In the genomic region with DNA sequence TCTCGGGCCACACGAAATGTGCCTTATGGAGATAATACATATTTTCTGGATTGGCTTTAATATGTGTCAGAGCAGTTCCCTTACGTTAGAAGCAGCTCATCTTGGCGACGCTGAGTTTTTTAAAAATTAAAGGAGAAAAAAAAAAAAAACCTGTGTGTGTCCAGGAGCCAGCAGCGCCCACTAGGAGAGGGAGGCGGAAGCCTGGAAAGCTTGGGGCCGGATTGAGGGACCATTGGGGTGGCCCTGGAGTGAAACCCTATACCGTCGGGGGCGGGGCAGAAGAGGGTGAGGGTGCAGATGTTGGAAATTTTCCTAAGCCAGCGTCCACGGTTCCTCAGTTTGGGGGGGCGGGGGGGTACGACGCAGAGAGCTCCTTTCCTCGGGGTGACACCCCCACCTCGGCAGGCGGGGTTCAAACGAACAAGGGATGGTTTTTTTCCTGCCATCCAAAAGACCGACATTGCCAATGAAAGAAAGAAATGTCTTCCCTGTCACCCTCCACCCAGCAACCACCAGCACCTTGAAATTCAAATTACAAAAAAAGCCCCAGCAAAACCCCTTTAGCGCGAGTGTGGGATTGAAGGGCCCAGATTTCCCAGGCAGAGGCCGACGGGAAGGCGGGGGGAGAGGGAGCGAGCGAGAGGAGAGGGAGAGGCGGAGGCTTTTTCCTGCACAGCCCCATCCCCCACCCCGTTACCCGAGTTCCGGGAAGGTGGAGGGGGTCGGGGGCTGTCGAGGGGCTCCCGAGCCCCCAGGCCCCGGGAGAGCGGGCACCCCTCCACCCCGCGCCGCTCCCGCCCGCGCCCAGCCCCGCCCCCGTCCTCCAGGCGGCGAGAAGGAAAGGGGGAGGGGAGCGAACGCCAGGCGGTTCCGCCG, we compare ENCODE assay signal across 1 cellular context.
TF ChIP-seq lines count a peak whose summit lies in the region.

No MANE protein-coding gene starts in this region.

TF ChIP-seq in HEK293, 187 proteins besides CTCF, POLR2A, EP300 and RAD21 (continued from another document and continues in another):
- TF ChIP-seq, protein P1, sequence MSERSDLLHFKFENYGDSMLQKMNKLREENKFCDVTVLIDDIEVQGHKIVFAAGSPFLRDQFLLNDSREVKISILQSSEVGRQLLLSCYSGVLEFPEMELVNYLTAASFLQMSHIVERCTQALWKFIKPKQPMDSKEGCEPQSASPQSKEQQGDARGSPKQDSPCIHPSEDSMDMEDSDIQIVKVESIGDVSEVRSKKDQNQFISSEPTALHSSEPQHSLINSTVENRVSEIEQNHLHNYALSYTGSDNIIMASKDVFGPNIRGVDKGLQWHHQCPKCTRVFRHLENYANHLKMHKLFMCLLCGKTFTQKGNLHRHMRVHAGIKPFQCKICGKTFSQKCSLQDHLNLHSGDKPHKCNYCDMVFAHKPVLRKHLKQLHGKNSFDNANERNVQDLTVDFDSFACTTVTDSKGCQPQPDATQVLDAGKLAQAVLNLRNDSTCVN (tag by site-specific recombination; optimal IDR thresholded peaks at IDR 0.05) = no peak
- TF ChIP-seq, protein P2, sequence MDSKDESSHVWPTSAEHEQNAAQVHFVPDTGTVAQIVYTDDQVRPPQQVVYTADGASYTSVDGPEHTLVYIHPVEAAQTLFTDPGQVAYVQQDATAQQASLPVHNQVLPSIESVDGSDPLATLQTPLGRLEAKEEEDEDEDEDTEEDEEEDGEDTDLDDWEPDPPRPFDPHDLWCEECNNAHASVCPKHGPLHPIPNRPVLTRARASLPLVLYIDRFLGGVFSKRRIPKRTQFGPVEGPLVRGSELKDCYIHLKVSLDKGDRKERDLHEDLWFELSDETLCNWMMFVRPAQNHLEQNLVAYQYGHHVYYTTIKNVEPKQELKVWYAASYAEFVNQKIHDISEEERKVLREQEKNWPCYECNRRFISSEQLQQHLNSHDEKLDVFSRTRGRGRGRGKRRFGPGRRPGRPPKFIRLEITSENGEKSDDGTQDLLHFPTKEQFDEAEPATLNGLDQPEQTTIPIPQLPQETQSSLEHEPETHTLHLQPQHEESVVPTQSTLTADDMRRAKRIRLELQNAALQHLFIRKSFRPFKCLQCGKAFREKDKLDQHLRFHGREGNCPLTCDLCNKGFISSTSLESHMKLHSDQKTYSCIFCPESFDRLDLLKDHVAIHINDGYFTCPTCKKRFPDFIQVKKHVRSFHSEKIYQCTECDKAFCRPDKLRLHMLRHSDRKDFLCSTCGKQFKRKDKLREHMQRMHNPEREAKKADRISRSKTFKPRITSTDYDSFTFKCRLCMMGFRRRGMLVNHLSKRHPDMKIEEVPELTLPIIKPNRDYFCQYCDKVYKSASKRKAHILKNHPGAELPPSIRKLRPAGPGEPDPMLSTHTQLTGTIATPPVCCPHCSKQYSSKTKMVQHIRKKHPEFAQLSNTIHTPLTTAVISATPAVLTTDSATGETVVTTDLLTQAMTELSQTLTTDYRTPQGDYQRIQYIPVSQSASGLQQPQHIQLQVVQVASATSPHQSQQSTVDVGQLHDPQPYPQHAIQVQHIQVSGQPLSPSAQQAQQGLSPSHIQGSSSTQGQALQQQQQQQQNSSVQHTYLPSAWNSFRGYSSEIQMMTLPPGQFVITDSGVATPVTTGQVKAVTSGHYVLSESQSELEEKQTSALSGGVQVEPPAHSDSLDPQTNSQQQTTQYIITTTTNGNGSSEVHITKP (tag by site-specific recombination; IDR thresholded peaks at IDR 0.05) = peak; percentile 68
- TF ChIP-seq ZNF114 (tag by site-specific recombination; IDR thresholded peaks at IDR 0.05) = no peak
- no peak for TF ChIP-seq ZNF518A (tag by site-specific recombination; conservative IDR thresholded peaks at IDR 0.05; ENCODE audit: low read depth)
- no peak for TF ChIP-seq ZNF202 (tag by site-specific recombination; IDR thresholded peaks at IDR 0.05; ENCODE audit: borderline replicate concordance)
- peak; percentile 65; the same call in 1 of the 2 replicates for TF ChIP-seq IKZF3 (tag by site-specific recombination; IDR thresholded peaks at IDR 0.05)
- no peak for TF ChIP-seq ZXDB (tag by site-specific recombination; IDR thresholded peaks at IDR 0.05)
- TF ChIP-seq ZFP69B (tag by site-specific recombination; IDR thresholded peaks at IDR 0.05) = no peak
- TF ChIP-seq SP7 (tag by site-specific recombination; IDR thresholded peaks at IDR 0.05) = no peak
- peak; percentile 77 for TF ChIP-seq ZNF398 (tag by site-specific recombination; IDR thresholded peaks at IDR 0.05)
- no peak for TF ChIP-seq ZNF501 (tag by site-specific recombination; IDR thresholded peaks at IDR 0.05)
- TF ChIP-seq ZNF423 (tag by site-specific recombination; IDR thresholded peaks at IDR 0.05) = no peak
- TF ChIP-seq, protein P3, sequence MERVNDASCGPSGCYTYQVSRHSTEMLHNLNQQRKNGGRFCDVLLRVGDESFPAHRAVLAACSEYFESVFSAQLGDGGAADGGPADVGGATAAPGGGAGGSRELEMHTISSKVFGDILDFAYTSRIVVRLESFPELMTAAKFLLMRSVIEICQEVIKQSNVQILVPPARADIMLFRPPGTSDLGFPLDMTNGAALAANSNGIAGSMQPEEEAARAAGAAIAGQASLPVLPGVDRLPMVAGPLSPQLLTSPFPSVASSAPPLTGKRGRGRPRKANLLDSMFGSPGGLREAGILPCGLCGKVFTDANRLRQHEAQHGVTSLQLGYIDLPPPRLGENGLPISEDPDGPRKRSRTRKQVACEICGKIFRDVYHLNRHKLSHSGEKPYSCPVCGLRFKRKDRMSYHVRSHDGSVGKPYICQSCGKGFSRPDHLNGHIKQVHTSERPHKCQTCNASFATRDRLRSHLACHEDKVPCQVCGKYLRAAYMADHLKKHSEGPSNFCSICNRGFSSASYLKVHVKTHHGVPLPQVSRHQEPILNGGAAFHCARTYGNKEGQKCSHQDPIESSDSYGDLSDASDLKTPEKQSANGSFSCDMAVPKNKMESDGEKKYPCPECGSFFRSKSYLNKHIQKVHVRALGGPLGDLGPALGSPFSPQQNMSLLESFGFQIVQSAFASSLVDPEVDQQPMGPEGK (tag by site-specific recombination; IDR thresholded peaks at IDR 0.05) = peak; percentile 38; the same call in 1 of the 2 replicates
- no peak for TF ChIP-seq ZNF133 (tag by site-specific recombination; IDR thresholded peaks at IDR 0.05)
- 0 out of 2 replicates have a peak, but pooled peaks have one; percentile 15 for TF ChIP-seq SP3 (tag by site-specific recombination; IDR thresholded peaks at IDR 0.05)
- no peak for TF ChIP-seq BCL11A (tag by site-specific recombination; IDR thresholded peaks at IDR 0.05; ENCODE audit: low read depth)
- TF ChIP-seq RBAK (tag by site-specific recombination; IDR thresholded peaks at IDR 0.05) = no peak
- no peak for TF ChIP-seq ZNF311 (tag by site-specific recombination; IDR thresholded peaks at IDR 0.05; ENCODE audit: borderline replicate concordance)
- TF ChIP-seq OVOL3 (tag by site-specific recombination; IDR thresholded peaks at IDR 0.05) = no peak
- no peak for TF ChIP-seq ZNF560 (tag by site-specific recombination; IDR thresholded peaks at IDR 0.05; ENCODE audit: borderline replicate concordance)
- peak; percentile 59; the same call in 1 of the 2 replicates for TF ChIP-seq ZBTB10 (tag by site-specific recombination; IDR thresholded peaks at IDR 0.05)
- TF ChIP-seq ZNF664 (tag by site-specific recombination; IDR thresholded peaks at IDR 0.05) = no peak
- TF ChIP-seq ZNF645 (tag by site-specific recombination; IDR thresholded peaks at IDR 0.05) = no peak
- TF ChIP-seq, protein P4, sequence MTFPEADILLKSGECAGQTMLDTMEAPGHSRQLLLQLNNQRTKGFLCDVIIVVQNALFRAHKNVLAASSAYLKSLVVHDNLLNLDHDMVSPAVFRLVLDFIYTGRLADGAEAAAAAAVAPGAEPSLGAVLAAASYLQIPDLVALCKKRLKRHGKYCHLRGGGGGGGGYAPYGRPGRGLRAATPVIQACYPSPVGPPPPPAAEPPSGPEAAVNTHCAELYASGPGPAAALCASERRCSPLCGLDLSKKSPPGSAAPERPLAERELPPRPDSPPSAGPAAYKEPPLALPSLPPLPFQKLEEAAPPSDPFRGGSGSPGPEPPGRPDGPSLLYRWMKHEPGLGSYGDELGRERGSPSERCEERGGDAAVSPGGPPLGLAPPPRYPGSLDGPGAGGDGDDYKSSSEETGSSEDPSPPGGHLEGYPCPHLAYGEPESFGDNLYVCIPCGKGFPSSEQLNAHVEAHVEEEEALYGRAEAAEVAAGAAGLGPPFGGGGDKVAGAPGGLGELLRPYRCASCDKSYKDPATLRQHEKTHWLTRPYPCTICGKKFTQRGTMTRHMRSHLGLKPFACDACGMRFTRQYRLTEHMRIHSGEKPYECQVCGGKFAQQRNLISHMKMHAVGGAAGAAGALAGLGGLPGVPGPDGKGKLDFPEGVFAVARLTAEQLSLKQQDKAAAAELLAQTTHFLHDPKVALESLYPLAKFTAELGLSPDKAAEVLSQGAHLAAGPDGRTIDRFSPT (tag by site-specific recombination; IDR thresholded peaks at IDR 0.05) = no peak
- TF ChIP-seq ZSCAN23 (tag by site-specific recombination; IDR thresholded peaks at IDR 0.05) = no peak
- no peak for TF ChIP-seq ZNF140 (tag by site-specific recombination; IDR thresholded peaks at IDR 0.05)
- TF ChIP-seq, protein P5, sequence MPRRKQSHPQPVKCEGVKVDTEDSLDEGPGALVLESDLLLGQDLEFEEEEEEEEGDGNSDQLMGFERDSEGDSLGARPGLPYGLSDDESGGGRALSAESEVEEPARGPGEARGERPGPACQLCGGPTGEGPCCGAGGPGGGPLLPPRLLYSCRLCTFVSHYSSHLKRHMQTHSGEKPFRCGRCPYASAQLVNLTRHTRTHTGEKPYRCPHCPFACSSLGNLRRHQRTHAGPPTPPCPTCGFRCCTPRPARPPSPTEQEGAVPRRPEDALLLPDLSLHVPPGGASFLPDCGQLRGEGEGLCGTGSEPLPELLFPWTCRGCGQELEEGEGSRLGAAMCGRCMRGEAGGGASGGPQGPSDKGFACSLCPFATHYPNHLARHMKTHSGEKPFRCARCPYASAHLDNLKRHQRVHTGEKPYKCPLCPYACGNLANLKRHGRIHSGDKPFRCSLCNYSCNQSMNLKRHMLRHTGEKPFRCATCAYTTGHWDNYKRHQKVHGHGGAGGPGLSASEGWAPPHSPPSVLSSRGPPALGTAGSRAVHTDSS (tag by site-specific recombination; IDR thresholded peaks at IDR 0.05) = no peak
